1 cellular context compared by ENCODE assay signal in the genomic region with DNA sequence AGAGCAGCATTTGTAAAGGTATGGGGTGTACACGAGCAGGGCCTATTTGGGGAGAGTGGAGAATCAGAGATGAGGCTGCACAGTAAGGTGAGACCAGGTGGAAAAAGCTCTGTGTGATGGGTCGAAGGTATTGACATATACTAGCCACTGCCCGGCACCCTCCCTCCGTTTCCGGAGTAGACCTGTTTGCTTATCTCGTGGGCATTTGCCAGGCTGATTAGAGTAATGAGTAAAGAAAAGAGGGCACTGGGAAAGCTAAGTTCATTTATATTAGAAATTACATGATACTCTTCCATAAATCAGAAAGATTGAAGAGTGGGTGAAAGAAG.
A peak's percentile ranks its signal among the peaks of the same experiment; 100 is the strongest.
TF ChIP-seq lines count a peak whose summit lies in the region.

No MANE protein-coding gene starts in this region.

TF ChIP-seq in K562, 482 proteins besides CTCF, POLR2A, EP300 and RAD21:
- TF ChIP-seq ATF1 (CRISPR knock-in tag; IDR thresholded peaks at IDR 0.05) (no peak), ATF1 (tag; IDR thresholded peaks at IDR 0.05) (0 out of 2 replicates have a peak, but pooled peaks have one; percentile 46), GABPA (tag; conservative IDR thresholded peaks at IDR 0.05; ENCODE audit: low read depth) (peak; percentile 36), KLF6 (CRISPR knock-in tag; IDR thresholded peaks at IDR 0.05; ENCODE audit: borderline replicate concordance) (no peak), LARP7 (IDR thresholded peaks at IDR 0.05) (no peak), NFRKB (IDR thresholded peaks at IDR 0.05; ENCODE audit: low read depth) (0 out of 2 replicates have a peak, but pooled peaks have one; percentile 24), MED1 (CRISPR knock-in tag; IDR thresholded peaks at IDR 0.05; ENCODE audit: borderline replicate concordance) (no peak), ZNF584 (CRISPR knock-in tag; IDR thresholded peaks at IDR 0.05; ENCODE audit: low read depth) (0 out of 2 replicates have a peak, but pooled peaks have one; percentile 33)
- TF ChIP-seq, protein P1, sequence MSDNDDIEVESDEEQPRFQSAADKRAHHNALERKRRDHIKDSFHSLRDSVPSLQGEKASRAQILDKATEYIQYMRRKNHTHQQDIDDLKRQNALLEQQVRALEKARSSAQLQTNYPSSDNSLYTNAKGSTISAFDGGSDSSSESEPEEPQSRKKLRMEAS (CRISPR knock-in tag; IDR thresholded peaks at IDR 0.05): no peak
